8 cellular contexts compared by ENCODE assay signal in the genomic region with DNA sequence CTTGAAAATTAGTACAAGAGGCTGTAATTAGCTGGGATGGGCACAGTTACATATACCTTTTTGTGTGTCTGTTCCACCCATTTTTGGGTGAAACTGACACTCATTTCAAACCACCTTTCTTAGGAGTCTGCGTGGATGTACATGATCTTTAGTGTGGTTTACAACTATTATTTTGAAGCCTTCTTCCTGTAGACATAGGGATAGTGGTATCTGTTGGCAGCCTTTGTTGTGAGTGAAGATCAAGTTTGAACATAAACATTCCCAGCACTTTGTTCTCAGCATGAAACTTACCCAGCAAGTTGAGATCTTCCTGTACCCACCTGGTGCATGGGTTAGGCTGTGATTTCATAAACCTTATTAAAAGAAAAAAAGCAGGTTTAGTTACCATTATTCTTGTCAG. TPM values are rescaled to one million over a fixed set of nuclear protein-coding genes. Genes with fewer than 3 reads are reported as not detected.
DNase-seq lines count a peak whose midpoint lies in the region; ATAC-seq, FAIRE-seq and TF ChIP-seq lines count a peak whose summit lies in the region.

No MANE protein-coding gene starts in this region.

- in situ Hi-C loops in mammary epithelial cell (cut with MboI; ENCODE audit: low sequenced_read_pairs in 2 of 2): loop anchor here in 1 of 2 donors (10.0 kb wide), 1 partner anchor 48 kb away; no protein-coding TSS in a partner anchor

- intact Hi-C loops in mammary epithelial cell (cut with micrococcal nuclease): loop anchor here (2.0 to 10.0 kb wide), 3 partner anchors 56 to 852 kb away; a partner anchor contains a TSS

- no peak overlapping the region for H2BK120ac ChIP-seq in mesenchymal stem cell (ENCODE audit: low read depth, low read length)

- TF ChIP-seq POLR2A in A549 (IDR thresholded peaks at IDR 0.05; ENCODE audit: low read length): no peak

- no peak overlapping the region for H2AK5ac ChIP-seq in mesenchymal stem cell (ENCODE audit: low read length, severe bottlenecking)

- no peak overlapping the region for H3K4ac ChIP-seq in mesenchymal stem cell (ENCODE audit: low read depth in 1 of 2, low read length in 2 of 2)

- POLR2A ChIA-PET in A549 (lab: Yijun Ruan, JAX): interaction anchor here (1.0 kb wide), 1 partner anchor 239 kb away, joined by 3 read pairs; a partner anchor contains a TSS

- H2AFZ ChIP-seq in mammary epithelial cell (ENCODE audit: low read depth, low read length) (no peak overlapping the region), mesenchymal stem cell (ENCODE audit: low read depth, low read length) (no peak overlapping the region)

- H3K4me2 ChIP-seq in A549 (peak overlapping the region; percentile 79), mammary epithelial cell (ENCODE audit: insufficient read depth, low read depth, low read length) (peak overlapping the region; percentile 92), mesenchymal stem cell (ENCODE audit: low read length, poor library complexity, severe bottlenecking) (peak overlapping the region; percentile 48)

- H3K27ac ChIP-seq in A549 (peak overlapping the region; percentile 89 to 90), HUES64 (ENCODE audit: low read depth, low read length) (no peak overlapping the region), mammary epithelial cell (ENCODE audit: insufficient read depth, low read depth, low read length) (peak overlapping the region; percentile 77), mesenchymal stem cell (ENCODE audit: low read length, poor library complexity, severe bottlenecking) (peak overlapping the region; percentile 24)

- DNase-seq in A549 (ENCODE audit: low read depth in 1 of 2, low spot score in 1 of 2): no peak
- no peak for DNase-seq in mammary epithelial cell
- DNase-seq in mesenchymal stem cell: no peak
- no peak for DNase-seq in KG1 (lab: John Stamatoyannopoulos, UW)
- DNase-seq in HCEC 1CT: no peak

- H4K91ac ChIP-seq in mesenchymal stem cell (ENCODE audit: low read length): no peak overlapping the region

- no peak for FAIRE-seq in A549 (lab: Jason Lieb, UNC)

- H3K79me2 ChIP-seq in mammary epithelial cell (ENCODE audit: insufficient read depth, low read length): peaks cover 70% of the 10 kb centered on the region

- no peak overlapping the region for H3K18ac ChIP-seq in mesenchymal stem cell (ENCODE audit: low read depth in 1 of 2, low read length in 2 of 2)

- no TSS peak for BruUV-seq in mammary epithelial cell (replicated peaks; lab: Mats Ljungman, UMichigan)

- H3K9ac ChIP-seq in HUES64 (ENCODE audit: low read depth, low read length): no peak overlapping the region
- peak overlapping the region; percentile 87 for H3K9ac ChIP-seq in mammary epithelial cell (ENCODE audit: insufficient read depth, low read length)
- peak overlapping the region; percentile 94 for H3K9ac ChIP-seq in mesenchymal stem cell (ENCODE audit: low read length)

- no peak overlapping the region for H3K23ac ChIP-seq in mesenchymal stem cell (ENCODE audit: low read length in 2 of 2)

- H3K27me3 ChIP-seq in HUES64 (ENCODE audit: insufficient read depth, low read length) (peaks cover 4% of the 10 kb centered on the region; the same call in 1 of the 2 replicates), mammary epithelial cell (ENCODE audit: insufficient read depth, low read length) (no peaks in the 10 kb centered on the region), mesenchymal stem cell (ENCODE audit: control insufficient read depth in 1 of 2, insufficient read depth in 1 of 2, low read length in 2 of 2) (no peaks in the 10 kb centered on the region)

- no peak for TF ChIP-seq EP300 in A549 (IDR thresholded peaks at IDR 0.05)

- H4K8ac ChIP-seq in mesenchymal stem cell (ENCODE audit: low read length): no peak overlapping the region

- H3K36me3 ChIP-seq in HUES64 (ENCODE audit: insufficient read depth, low read length) (0 out of 2 replicates have a peak, but pooled peaks cover 3% of the 10 kb centered on the region), mammary epithelial cell (ENCODE audit: insufficient read depth, low read length) (peaks cover 7% of the 10 kb centered on the region), mesenchymal stem cell (ENCODE audit: control insufficient read depth in 1 of 2, insufficient read depth in 2 of 2, low read depth in 1 of 2, low read length in 2 of 2) (peaks cover 5 to 15% of the 10 kb centered on the region in 2 experiments)

- CTCF ChIA-PET in A549 (lab: Yijun Ruan, JAX) (interaction anchor here (0.6 to 8.3 kb wide), 9 partner anchors 9 to 217 kb away, joined by 3 to 69 read pairs (median 3); no protein-coding TSS in a partner anchor), mammary epithelial cell (lab: Charles Lee; ENCODE audit: low non-redundant PET) (interaction anchor here (0.7 kb wide), 1 partner anchor 33 kb away, joined by 4 read pairs; no protein-coding TSS in a partner anchor)

- dilution Hi-C loops in mammary epithelial cell (cut with HindIII; ENCODE audit: low sequenced_read_pairs): no loop called here

- H3K9me3 ChIP-seq in A549: no peaks in the 10 kb centered on the region
- no peaks in the 10 kb centered on the region for H3K9me3 ChIP-seq in HUES64 (ENCODE audit: insufficient read depth, low read depth, low read length)
- H3K9me3 ChIP-seq in mammary epithelial cell (replicated peaks; ENCODE audit: insufficient read depth, low read length): no peaks in the 10 kb centered on the region
- no peaks in the 10 kb centered on the region for H3K9me3 ChIP-seq in mesenchymal stem cell (ENCODE audit: control insufficient read depth, low read length)

- H2BK12ac ChIP-seq in mesenchymal stem cell (ENCODE audit: low read length in 2 of 2): no peak overlapping the region

- no peak overlapping the region for H3K14ac ChIP-seq in mesenchymal stem cell (ENCODE audit: low read length in 2 of 2)

- no peak overlapping the region for H2BK5ac ChIP-seq in mesenchymal stem cell (ENCODE audit: low read depth, low read length, poor library complexity, severe bottlenecking)

- WGBS in A549 (ENCODE audit: missing lambda C conversion rate): 31% methylated on average over 1 of the region's 1 CpG
- WGBS in HUES64: no CpG with 5 or more reads among the region's 1 CpG
- WGBS in mammary epithelial cell (ENCODE audit: low coverage, missing lambda C conversion rate): 0% methylated on average over 1 of the region's 1 CpG
- WGBS in mesenchymal stem cell: no CpG with 5 or more reads among the region's 1 CpG

- no peak for TF ChIP-seq RAD21 in A549 (conservative IDR thresholded peaks at IDR 0.05 in 1 of 2, IDR thresholded peaks at IDR 0.05 in 1 of 2)

- H3K4me3 ChIP-seq in A549 (peak overlapping the region; percentile 88), HUES64 (ENCODE audit: low read length) (peak overlapping the region; percentile 67), mammary epithelial cell (replicated peaks in 1 of 3; ENCODE audit: insufficient read depth in 1 of 3, low read depth in 2 of 3, low read length in 3 of 3) (peak overlapping the region; percentile 95 to 97 (median 95)), mesenchymal stem cell (ENCODE audit: insufficient read depth in 1 of 2, low read depth in 1 of 2, low read length in 2 of 2) (peak overlapping the region in 1 of 2 experiments; percentile 83)

- H3K79me1 ChIP-seq in mesenchymal stem cell (replicated peaks; ENCODE audit: low read length, poor library complexity, severe bottlenecking): no peaks in the 10 kb centered on the region

- no peaks in the 10 kb centered on the region for H4K20me1 ChIP-seq in mammary epithelial cell (ENCODE audit: insufficient read depth, low read length)

- H3K4me1 ChIP-seq in A549 (peaks cover 49% of the 10 kb centered on the region), HUES64 (ENCODE audit: insufficient read depth, low read length) (peaks cover 40% of the 10 kb centered on the region), mammary epithelial cell (ENCODE audit: insufficient read depth, low read length) (peaks cover 47% of the 10 kb centered on the region), mesenchymal stem cell (ENCODE audit: control insufficient read depth, insufficient read depth, low read depth, low read length) (peaks cover 26% of the 10 kb centered on the region)

- H2BK15ac ChIP-seq in mesenchymal stem cell (ENCODE audit: low read depth, poor library complexity, severe bottlenecking): no peak overlapping the region

- ATAC-seq in A549 (no peak), GM21786 (IDR thresholded peaks at IDR 0.05; ENCODE audit: unreplicated experiment) (no peak), HG03159 (IDR thresholded peaks at IDR 0.05; ENCODE audit: unreplicated experiment) (no peak)

- TF ChIP-seq CTCF in A549 (IDR thresholded peaks at IDR 0.05) (no peak), mammary epithelial cell (conservative IDR thresholded peaks at IDR 0.05 in 1 of 2, IDR thresholded peaks at IDR 0.05 in 1 of 2; ENCODE audit: extremely low read depth in 1 of 2, insufficient read depth in 1 of 2, low read depth in 1 of 2, low read length in 2 of 2) (no peak)

RNA-seq across cellular contexts. Expression of a gene that starts 2.0 kb away (rescaled TPM):
- polyA plus RNA-seq in A549 (2011; rRNA removed): 10.7 and 18.3 TPM in 2 replicates
- 19.0 and 26.0 TPM in 2 replicates for polyA plus RNA-seq in A549 (2012; cell fraction: cytosol; rRNA removed)
- 43.7 and 44.6 TPM in 2 replicates for polyA plus RNA-seq in A549 (2012; cell fraction: nucleus; rRNA removed)
- 50.0 to 58.4 TPM (median 57.4 TPM) in 3 replicates for polyA plus RNA-seq in A549 (2017; fragmentation: RNase III; extraction: RNeasy Plus Mini Kit Qiagen cat#74134 plus additional on column Dnase treatment)
- 11.6 TPM in 2 replicates for polyA minus RNA-seq in A549 (2011; rRNA and poly(A)+ RNA removed)
- polyA plus RNA-seq in HUES64 (2013, experiment 1 of 2): 10.7 TPM
- 14.3 TPM for polyA plus RNA-seq in HUES64 (2013, experiment 2 of 2)
- 100 to 1,000 TPM in 1 of 2 donors, 10 to 100 TPM in 1; 41.0 to 117 TPM for total RNA-seq in mammary epithelial cell
- 43.5 TPM for polyA plus RNA-seq in mammary epithelial cell
- 89.4 TPM for polyA minus RNA-seq in mammary epithelial cell
- 66.0 TPM for polyA plus RNA-seq in mesenchymal stem cell (2013, experiment 1 of 2)
- polyA plus RNA-seq in mesenchymal stem cell (2013, experiment 2 of 2): 65.0 TPM

RNA-seq across cellular contexts. Expression of a gene that starts 56.4 kb away (rescaled TPM):
- polyA plus RNA-seq in A549 (2011; rRNA removed): 101 and 115 TPM in 2 replicates
- polyA plus RNA-seq in A549 (2012; cell fraction: cytosol; rRNA removed): 40.8 and 45.1 TPM in 2 replicates
- polyA plus RNA-seq in A549 (2012; cell fraction: nucleus; rRNA removed): 54.7 and 77.8 TPM in 2 replicates
- polyA plus RNA-seq in A549 (2017; fragmentation: RNase III; extraction: RNeasy Plus Mini Kit Qiagen cat#74134 plus additional on column Dnase treatment): 88.1 to 89.5 TPM (median 88.8 TPM) in 3 replicates
- polyA minus RNA-seq in A549 (2011; rRNA and poly(A)+ RNA removed): 61.5 and 64.7 TPM in 2 replicates
- polyA plus RNA-seq in HUES64 (2013, experiment 1 of 2): 91.2 TPM
- polyA plus RNA-seq in HUES64 (2013, experiment 2 of 2): 88.9 TPM
- total RNA-seq in mammary epithelial cell: 100 to 1,000 TPM in 1 of 2 donors, 10 to 100 TPM in 1; 47.8 to 141 TPM
- polyA plus RNA-seq in mammary epithelial cell: 66.3 TPM
- polyA minus RNA-seq in mammary epithelial cell: 25.1 TPM
- polyA plus RNA-seq in mesenchymal stem cell (2013, experiment 1 of 2): 78.9 TPM
- 81.0 TPM for polyA plus RNA-seq in mesenchymal stem cell (2013, experiment 2 of 2)
